Comparison of ENCODE assay signal across 1 cellular context in the genomic region with DNA sequence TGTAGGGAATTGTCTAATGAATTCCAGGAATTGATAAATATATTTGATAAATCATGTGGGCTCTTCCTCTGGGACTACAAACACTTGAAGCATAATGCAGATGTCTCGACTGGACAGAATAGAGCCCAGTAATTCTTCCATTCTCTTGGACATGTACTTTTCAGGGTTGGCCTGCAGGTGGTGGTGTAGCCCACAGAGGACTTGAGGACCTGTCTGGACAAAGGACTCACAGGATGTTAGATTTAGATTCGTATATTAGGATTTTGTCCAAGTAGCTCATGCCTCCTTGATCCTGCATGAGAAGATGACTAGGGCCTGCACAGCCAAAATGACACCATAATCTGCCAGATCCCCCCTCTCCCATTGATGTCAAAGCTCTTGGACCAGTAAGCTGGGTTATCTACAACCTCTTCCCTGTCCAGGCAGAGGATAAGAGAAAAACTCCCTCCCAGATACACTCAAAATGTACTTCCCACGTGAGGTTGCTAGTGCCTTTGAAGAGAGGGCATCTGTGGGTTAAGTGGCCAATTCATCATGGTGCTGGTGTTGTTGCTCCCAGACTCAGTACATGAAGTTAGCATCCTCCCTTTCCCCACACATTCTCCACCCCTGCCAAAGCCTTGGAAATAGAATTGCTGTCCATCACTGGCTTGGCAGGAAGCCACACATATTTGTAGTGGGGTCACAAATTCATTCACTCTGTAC.
TF ChIP-seq lines count a peak whose summit lies in the region.

No MANE protein-coding gene starts in this region.

TF ChIP-seq in HCT116, 20 proteins besides CTCF, POLR2A, EP300 and RAD21 (continued from another document):
- TF ChIP-seq, protein P1, sequence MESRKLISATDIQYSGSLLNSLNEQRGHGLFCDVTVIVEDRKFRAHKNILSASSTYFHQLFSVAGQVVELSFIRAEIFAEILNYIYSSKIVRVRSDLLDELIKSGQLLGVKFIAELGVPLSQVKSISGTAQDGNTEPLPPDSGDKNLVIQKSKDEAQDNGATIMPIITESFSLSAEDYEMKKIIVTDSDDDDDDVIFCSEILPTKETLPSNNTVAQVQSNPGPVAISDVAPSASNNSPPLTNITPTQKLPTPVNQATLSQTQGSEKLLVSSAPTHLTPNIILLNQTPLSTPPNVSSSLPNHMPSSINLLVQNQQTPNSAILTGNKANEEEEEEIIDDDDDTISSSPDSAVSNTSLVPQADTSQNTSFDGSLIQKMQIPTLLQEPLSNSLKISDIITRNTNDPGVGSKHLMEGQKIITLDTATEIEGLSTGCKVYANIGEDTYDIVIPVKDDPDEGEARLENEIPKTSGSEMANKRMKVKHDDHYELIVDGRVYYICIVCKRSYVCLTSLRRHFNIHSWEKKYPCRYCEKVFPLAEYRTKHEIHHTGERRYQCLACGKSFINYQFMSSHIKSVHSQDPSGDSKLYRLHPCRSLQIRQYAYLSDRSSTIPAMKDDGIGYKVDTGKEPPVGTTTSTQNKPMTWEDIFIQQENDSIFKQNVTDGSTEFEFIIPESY (IDR thresholded peaks at IDR 0.05; ENCODE audit: extremely low read depth, insufficient replicate concordance, low read length): no peak
- TF ChIP-seq TCF7L2 (IDR thresholded peaks at IDR 0.05; ENCODE audit: borderline replicate concordance, extremely low read depth, insufficient read depth, insufficient read length) (no peak), ELF1 (IDR thresholded peaks at IDR 0.05; ENCODE audit: borderline replicate concordance, low read depth) (no peak), ZNF274 (IDR thresholded peaks at IDR 0.05; ENCODE audit: low read depth, low read length) (no peak), EGR1 (IDR thresholded peaks at IDR 0.05; ENCODE audit: low read depth) (no peak), ZFX (IDR thresholded peaks at IDR 0.05) (no peak), EZH2phosphoT487 (IDR thresholded peaks at IDR 0.05; ENCODE audit: borderline replicate concordance) (no peak), SIN3A (IDR thresholded peaks at IDR 0.05; ENCODE audit: low read depth) (no peak), CBX3 (IDR thresholded peaks at IDR 0.05; ENCODE audit: low read depth) (no peak), SP1 (IDR thresholded peaks at IDR 0.05; ENCODE audit: low read depth) (no peak), CEBPB (IDR thresholded peaks at IDR 0.05; ENCODE audit: low read depth) (no peak)
